27 cellular contexts compared by ENCODE assay signal in the genomic region with DNA sequence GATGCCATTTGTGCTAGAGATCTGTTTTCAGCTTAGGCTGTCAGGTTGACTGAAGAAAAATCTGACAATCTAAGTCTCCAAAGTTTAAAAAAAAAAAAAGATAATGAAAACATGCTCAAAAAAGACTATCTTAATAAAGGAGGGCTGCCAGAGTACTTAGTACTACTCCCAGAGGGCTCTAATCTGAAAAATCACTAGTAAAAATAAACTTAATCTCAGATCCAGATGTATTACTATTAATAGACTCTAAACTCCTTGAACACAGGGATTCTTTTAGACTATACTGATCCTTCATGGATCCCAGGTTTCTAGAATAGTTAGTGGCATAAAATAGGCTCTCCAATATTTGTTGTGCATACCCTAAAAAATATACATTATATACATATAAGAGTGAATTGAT.
"Had no signal": no experiment of that assay in that cellular context is flagged by ENCODE, and none has a peak within 500 bp of the region (broad histone marks: within the 10 kb centered on the region; RNA-seq: fewer than 3 reads in every experiment).

No MANE protein-coding gene starts in this region.

- DNase-seq: hypothalamus; immature natural killer cell; kidney; lower lobe of right lung; mammary epithelial cell; mesenchymal stem cell; naive thymus-derived CD8-positive, alpha-beta T cell; nucleus accumbens; pancreas; posterior cingulate gyrus; retina; right lobe of liver; stimulated activated CD4-positive, alpha-beta T cell treated with anti-CD3 and anti-CD28 coated beads, Interleukin-1b, Interleukin-23, amount 100 ng/mL, for 48 hours; stimulated activated CD4-positive, alpha-beta T cell treated with anti-CD3 and anti-CD28 coated beads, Interleukin-2, amount 100 ng/mL, for 48 hours; stimulated activated CD4-positive, alpha-beta T cell treated with anti-CD3 and anti-CD28 coated beads, Interleukin-4, amount 100 ng/mL, for 4 hours; stimulated activated CD8-positive, alpha-beta memory T cell treated with anti-CD3 and anti-CD28 coated beads, Interleukin-4, amount 100 ng/mL, for 48 hours; stimulated activated naive CD4-positive, alpha-beta T cell treated with Interleukin-2 at 50 U/mL for 16 hours; stimulated activated naive CD8-positive, alpha-beta T cell treated with anti-CD3 and anti-CD28 coated beads, Interleukin-15, amount 100 ng/mL, for 72 hours; substantia nigra; uterus had no signal

- H3K27me3 ChIP-seq: pancreas, right lobe of liver, tibial nerve, uterus had no signal

- H3K9me3 Mint-ChIP-seq: immature natural killer cell; naive thymus-derived CD8-positive, alpha-beta T cell; nephron; neural crest cell; stimulated activated memory B cell treated with anti-CD40 and anti-IgM and Interleukin-4, amounts not matched to agents 10 μg/mL and 1 μg/mL and 100 μg/mL, for 72 hours; stimulated activated naive CD8-positive, alpha-beta T cell treated with anti-CD3 and anti-CD28 coated beads, Interleukin-15, amount 100 ng/mL, for 72 hours; type B pancreatic cell had no signal

- H3K4me1 ChIP-seq: lower lobe of right lung, pancreas, prostate gland, right lobe of liver, tibial nerve, uterus had no signal

- H3K27me3 Mint-ChIP-seq: naive thymus-derived CD8-positive, alpha-beta T cell; stimulated activated memory B cell treated with anti-CD40 and anti-IgM and Interleukin-4, amounts not matched to agents 10 μg/mL and 1 μg/mL and 100 μg/mL, for 72 hours; stimulated activated naive CD8-positive, alpha-beta T cell treated with anti-CD3 and anti-CD28 coated beads, Interleukin-15, amount 100 ng/mL, for 72 hours; type B pancreatic cell had no signal

- H3K4me1 Mint-ChIP-seq: immature natural killer cell; nephron; neural crest cell; stimulated activated naive CD8-positive, alpha-beta T cell treated with anti-CD3 and anti-CD28 coated beads, Interleukin-15, amount 100 ng/mL, for 72 hours had no signal

- H3K27ac Mint-ChIP-seq: nephron, type B pancreatic cell had no signal

- H3K4me3 ChIP-seq: lower lobe of right lung, pancreas, prostate gland, right lobe of liver, smooth muscle cell, tibial nerve, uterus had no signal

- H3K36me3 ChIP-seq: prostate gland, uterus had no signal

- H3K27ac ChIP-seq: lower lobe of right lung, pancreas, prostate gland, right lobe of liver, tibial nerve, uterus had no signal

- ATAC-seq: lower lobe of right lung; naive thymus-derived CD8-positive, alpha-beta T cell; pancreas; right lobe of liver; stimulated activated memory B cell treated with anti-CD40 and anti-IgM and Interleukin-4, amounts not matched to agents 10 μg/mL and 1 μg/mL and 100 μg/mL, for 72 hours; stimulated activated naive CD8-positive, alpha-beta T cell treated with anti-CD3 and anti-CD28 coated beads, Interleukin-15, amount 100 ng/mL, for 72 hours had no signal

- H3K4me3 Mint-ChIP-seq: immature natural killer cell; naive thymus-derived CD8-positive, alpha-beta T cell; nephron; neural crest cell; stimulated activated memory B cell treated with anti-CD40 and anti-IgM and Interleukin-4, amounts not matched to agents 10 μg/mL and 1 μg/mL and 100 μg/mL, for 72 hours; stimulated activated naive CD8-positive, alpha-beta T cell treated with anti-CD3 and anti-CD28 coated beads, Interleukin-15, amount 100 ng/mL, for 72 hours; type B pancreatic cell had no signal

- H3K9me3 ChIP-seq: lower lobe of right lung, pancreas, prostate gland, right lobe of liver, tibial nerve, uterus had no signal
